In genomic region chr2:37663390-37663789, GRCh38 we compare ENCODE assay signal across 16 cellular contexts. TPM values are rescaled to one million over a fixed set of nuclear protein-coding genes. Genes with fewer than 3 reads are reported as not detected.
DNase-seq lines count a peak whose midpoint lies in the region; ATAC-seq and TF ChIP-seq lines count a peak whose summit lies in the region.
"Had no signal": no experiment of that assay in that cellular context is flagged by ENCODE, and none has a peak within 500 bp of the region (broad histone marks: within the 10 kb centered on the region; RNA-seq: fewer than 3 reads in every experiment).

No MANE protein-coding gene starts in this region.

- no peaks in the 10 kb centered on the region for H3K27me3 Mint-ChIP-seq in CD8-positive, alpha-beta T cell (ENCODE audit: low read depth)
- H3K27me3 Mint-ChIP-seq in central memory CD8-positive, alpha-beta T cell, result no peaks in the 10 kb centered on the region
- no peaks in the 10 kb centered on the region for H3K27me3 Mint-ChIP-seq in osteocyte (ENCODE audit: unreplicated experiment)

- peaks cover 70 to 100% (median 100%) of the 10 kb centered on the region in 11 experiments for H4K20me1 ChIP-seq in BLaER1 treated with 17β-estradiol and CSF1 and Interleukin-3, amounts not matched to agents 10 nM and 100 nM

- H3K4me1 Mint-ChIP-seq in CD8-positive, alpha-beta T cell (ENCODE audit: low read depth), result peaks cover 93% of the 10 kb centered on the region
- peaks cover 91% of the 10 kb centered on the region for H3K4me1 Mint-ChIP-seq in central memory CD8-positive, alpha-beta T cell
- H3K4me1 Mint-ChIP-seq in osteocyte (ENCODE audit: unreplicated experiment), result peaks cover 62% of the 10 kb centered on the region

- H3K36me3 Mint-ChIP-seq in CD8-positive, alpha-beta T cell, result peaks cover 54% of the 10 kb centered on the region
- H3K36me3 Mint-ChIP-seq in central memory CD8-positive, alpha-beta T cell (ENCODE audit: insufficient read depth), result peaks cover 27% of the 10 kb centered on the region
- peaks cover 8% of the 10 kb centered on the region for H3K36me3 Mint-ChIP-seq in osteocyte (ENCODE audit: unreplicated experiment)

- no peaks in the 10 kb centered on the region for H3K9me3 Mint-ChIP-seq in CD8-positive, alpha-beta T cell
- H3K9me3 Mint-ChIP-seq in central memory CD8-positive, alpha-beta T cell, result no peaks in the 10 kb centered on the region
- H3K9me3 Mint-ChIP-seq in osteocyte (ENCODE audit: unreplicated experiment), result no peaks in the 10 kb centered on the region

- H3K4me2 ChIP-seq in BLaER1 treated with 17β-estradiol and CSF1 and Interleukin-3, amounts not matched to agents 10 nM and 100 nM, result peak overlapping the region in 6 of 11 experiments; percentile 24 to 97 (median 94); a peak in 10 of 22 replicates

- H3K9ac ChIP-seq in BLaER1 treated with 17β-estradiol and CSF1 and Interleukin-3, amounts not matched to agents 10 nM and 100 nM, result 0 out of 22 replicates have a peak overlapping the region, but pooled peaks of 1 of the 11 experiments have one; percentile 22

- H3K27ac Mint-ChIP-seq in CD8-positive, alpha-beta T cell, result peak overlapping the region; percentile 30
- peak overlapping the region; percentile 33 for H3K27ac Mint-ChIP-seq in central memory CD8-positive, alpha-beta T cell (ENCODE audit: low read depth)
- H3K27ac Mint-ChIP-seq in osteocyte (ENCODE audit: unreplicated experiment), result peak overlapping the region; percentile 23

- peak overlapping the region in 1 of 11 experiments; percentile 22; a peak in 1 of 22 replicates for H3K27ac ChIP-seq in BLaER1 treated with 17β-estradiol and CSF1 and Interleukin-3, amounts not matched to agents 10 nM and 100 nM
- no peak overlapping the region for H3K27ac ChIP-seq in CD8-positive, alpha-beta T cell (ENCODE audit: low read depth, low read length)
- H3K27ac ChIP-seq: thyroid gland had no signal

- intact Hi-C loops in CD8-positive, alpha-beta T cell (cut with DNase I, micrococcal nuclease), result no loop called here

- DNase-seq in CD8-positive, alpha-beta T cell, result no peak
- no peak for DNase-seq in central memory CD8-positive, alpha-beta T cell (ENCODE audit: low spot score in 2 of 2)
- no peak for DNase-seq in osteocyte (ENCODE audit: extremely low spot score, unreplicated experiment)
- no peak for DNase-seq in NCI-H2081 treated with DMSO at 0.1 percent for 48 hours (lab: John Stamatoyannopoulos, UW)
- DNase-seq in hepatic stellate cell (ENCODE audit: low spot score), result no peak
- DNase-seq: activated CD4-positive, alpha-beta T cell treated with anti-CD3 and anti-CD28 coated beads for 4 hours; activated naive CD4-positive, alpha-beta T cell treated with Interleukin-2 at 50 U/mL for 16 hours; EL; GOT3; hippocampal formation; NCI-H524; SW 1271; thyroid gland had no signal

- peaks cover 11 to 97% (median 63%) of the 10 kb centered on the region in 11 experiments; a peak in 21 of 22 replicates for H3K36me3 ChIP-seq in BLaER1 treated with 17β-estradiol and CSF1 and Interleukin-3, amounts not matched to agents 10 nM and 100 nM
- H3K36me3 ChIP-seq in CD8-positive, alpha-beta T cell (ENCODE audit: insufficient read depth, low read length), result no peaks in the 10 kb centered on the region
- H3K36me3 ChIP-seq: thyroid gland had no signal

- CTCF ChIA-PET in CD8-positive, alpha-beta T cell (lab: Charles Lee), result interaction anchor here (0.8 kb wide), 1 partner anchor 15 kb away, joined by 3 read pairs; no protein-coding TSS in a partner anchor

- POLR2A ChIA-PET in CD8-positive, alpha-beta T cell (lab: Charles Lee), result interaction anchor here (1.6 kb wide), 1 partner anchor 63 kb away, joined by 4 read pairs; no protein-coding TSS in a partner anchor

- no peak for ATAC-seq in CD8-positive, alpha-beta T cell
- no peak for ATAC-seq in central memory CD8-positive, alpha-beta T cell (replicated peaks; ENCODE audit: extremely low read depth, poor library complexity, severe bottlenecking)
- ATAC-seq in GM21526 (IDR thresholded peaks at IDR 0.05; ENCODE audit: low FRiP score, unreplicated experiment), result no peak
- ATAC-seq in HG03520 (IDR thresholded peaks at IDR 0.05; ENCODE audit: unreplicated experiment), result no peak

- H3K4me3 Mint-ChIP-seq in CD8-positive, alpha-beta T cell, result no peak overlapping the region
- H3K4me3 Mint-ChIP-seq in central memory CD8-positive, alpha-beta T cell, result peak overlapping the region; percentile 43
- no peak overlapping the region for H3K4me3 Mint-ChIP-seq in osteocyte (ENCODE audit: unreplicated experiment)

- TF ChIP-seq CTCF in CD8-positive, alpha-beta T cell (IDR thresholded peaks at IDR 0.05), result no peak
- TF ChIP-seq CTCF in osteocyte (IDR thresholded peaks at IDR 0.05), result no peak

- H3K4me3 ChIP-seq in BLaER1 treated with 17β-estradiol and CSF1 and Interleukin-3, amounts not matched to agents 10 nM and 100 nM, result no peak overlapping the region
- H3K4me3 ChIP-seq in CD8-positive, alpha-beta T cell (ENCODE audit: low read depth, low read length), result no peak overlapping the region
- H3K4me3 ChIP-seq: thyroid gland had no signal

- H3K4me1 ChIP-seq in BLaER1 treated with 17β-estradiol and CSF1 and Interleukin-3, amounts not matched to agents 10 nM and 100 nM, result peaks cover 25 to 100% (median 64%) of the 10 kb centered on the region in 10 experiments
- H3K4me1 ChIP-seq in CD8-positive, alpha-beta T cell (ENCODE audit: insufficient read depth, low read length), result peaks cover 59% of the 10 kb centered on the region

- H3K9me3 ChIP-seq in BLaER1 treated with 17β-estradiol and CSF1 and Interleukin-3, amounts not matched to agents 10 nM and 100 nM (replicated peaks in 1 of 11), result no peaks in the 10 kb centered on the region
- H3K9me3 ChIP-seq in CD8-positive, alpha-beta T cell (ENCODE audit: low read length), result no peaks in the 10 kb centered on the region
- H3K9me3 ChIP-seq: thyroid gland had no signal

- no peaks in the 10 kb centered on the region for H3K27me3 ChIP-seq in BLaER1 treated with 17β-estradiol and CSF1 and Interleukin-3, amounts not matched to agents 10 nM and 100 nM
- no peaks in the 10 kb centered on the region for H3K27me3 ChIP-seq in CD8-positive, alpha-beta T cell (ENCODE audit: insufficient read depth, low read length)
- H3K27me3 ChIP-seq: thyroid gland had no signal

RNA-seq across cellular contexts. Expression of gene CDC42EP3, which starts 8.1 kb away (rescaled TPM):
- 10 to 100 TPM; 27.4 to 28.1 TPM for total RNA-seq in CD8-positive, alpha-beta T cell
- total RNA-seq in osteocyte, result 40.9 and 46.2 TPM in 2 replicates
